1 cellular context compared by ENCODE assay signal in the genomic region with DNA sequence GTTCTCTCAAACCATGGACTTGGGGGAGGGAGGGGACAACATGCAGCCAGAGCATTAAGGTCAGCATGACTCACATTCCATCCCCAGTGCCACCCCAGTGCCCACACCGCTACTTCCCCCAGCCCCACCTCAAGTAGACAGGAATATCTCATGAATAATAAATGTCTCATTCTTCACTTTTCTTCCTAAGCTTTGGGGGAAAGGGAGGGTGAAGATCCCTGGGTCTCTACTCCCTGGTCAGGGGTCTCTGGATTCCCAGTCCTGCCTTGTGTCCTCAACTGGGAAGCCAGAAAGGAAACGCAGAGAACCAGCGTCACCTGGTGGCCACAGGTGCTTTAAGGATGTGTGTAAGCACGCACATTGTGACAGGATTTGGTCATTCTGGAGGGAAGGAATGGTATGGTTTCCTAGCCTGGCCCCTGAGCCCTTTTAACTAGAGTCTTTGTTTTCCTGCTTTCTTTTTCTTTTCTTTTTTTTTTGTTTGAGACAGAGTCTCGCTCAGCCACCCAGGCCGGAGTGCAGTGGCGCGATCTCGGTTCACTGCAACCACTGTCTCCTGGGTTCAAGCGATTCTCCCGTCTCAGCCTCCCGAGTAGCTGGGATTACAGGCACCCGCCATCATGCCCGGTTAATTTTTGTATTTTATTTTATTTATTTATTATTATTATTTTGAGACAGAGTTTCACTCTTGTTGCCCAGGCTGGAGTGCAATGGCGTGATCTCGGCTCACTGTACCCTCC.
A peak's percentile ranks its signal among the peaks of the same experiment; 100 is the strongest.
TF ChIP-seq lines count a peak whose summit lies in the region.

No MANE protein-coding gene starts in this region.

TF ChIP-seq in HepG2, 621 proteins besides CTCF, POLR2A, EP300 and RAD21 (continued from another document and continues in another):
- TF ChIP-seq, protein P1, sequence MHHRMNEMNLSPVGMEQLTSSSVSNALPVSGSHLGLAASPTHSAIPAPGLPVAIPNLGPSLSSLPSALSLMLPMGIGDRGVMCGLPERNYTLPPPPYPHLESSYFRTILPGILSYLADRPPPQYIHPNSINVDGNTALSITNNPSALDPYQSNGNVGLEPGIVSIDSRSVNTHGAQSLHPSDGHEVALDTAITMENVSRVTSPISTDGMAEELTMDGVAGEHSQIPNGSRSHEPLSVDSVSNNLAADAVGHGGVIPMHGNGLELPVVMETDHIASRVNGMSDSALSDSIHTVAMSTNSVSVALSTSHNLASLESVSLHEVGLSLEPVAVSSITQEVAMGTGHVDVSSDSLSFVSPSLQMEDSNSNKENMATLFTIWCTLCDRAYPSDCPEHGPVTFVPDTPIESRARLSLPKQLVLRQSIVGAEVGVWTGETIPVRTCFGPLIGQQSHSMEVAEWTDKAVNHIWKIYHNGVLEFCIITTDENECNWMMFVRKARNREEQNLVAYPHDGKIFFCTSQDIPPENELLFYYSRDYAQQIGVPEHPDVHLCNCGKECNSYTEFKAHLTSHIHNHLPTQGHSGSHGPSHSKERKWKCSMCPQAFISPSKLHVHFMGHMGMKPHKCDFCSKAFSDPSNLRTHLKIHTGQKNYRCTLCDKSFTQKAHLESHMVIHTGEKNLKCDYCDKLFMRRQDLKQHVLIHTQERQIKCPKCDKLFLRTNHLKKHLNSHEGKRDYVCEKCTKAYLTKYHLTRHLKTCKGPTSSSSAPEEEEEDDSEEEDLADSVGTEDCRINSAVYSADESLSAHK (CRISPR knock-in tag; IDR thresholded peaks at IDR 0.05; ENCODE audit: borderline replicate concordance), result no peak
- TF ChIP-seq CREB1 (IDR thresholded peaks at IDR 0.05) (peak; percentile 14; the same call in 1 of the 2 replicates), CREB1 (CRISPR knock-in tag; IDR thresholded peaks at IDR 0.05) (no peak), ZNF510 (CRISPR knock-in tag; IDR thresholded peaks at IDR 0.05; ENCODE audit: low read depth) (0 out of 2 replicates have a peak, but pooled peaks have one; percentile 43), NR2C2 (CRISPR knock-in tag; IDR thresholded peaks at IDR 0.05; ENCODE audit: borderline replicate concordance) (peak; percentile 52; the same call in 1 of the 2 replicates), HDAC2 (CRISPR knock-in tag; IDR thresholded peaks at IDR 0.05) (peak; percentile 40; the same call in 1 of the 2 replicates), SP4 (CRISPR knock-in tag; IDR thresholded peaks at IDR 0.05) (peak; percentile 39; the same call in 1 of the 2 replicates), ZNF605 (CRISPR knock-in tag; IDR thresholded peaks at IDR 0.05) (0 out of 2 replicates have a peak, but pooled peaks have one; percentile 26), ZSCAN30 (CRISPR knock-in tag; IDR thresholded peaks at IDR 0.05) (no peak), SMC3 (IDR thresholded peaks at IDR 0.05; ENCODE audit: low read length) (peak; percentile 95), PHF8 (CRISPR knock-in tag; IDR thresholded peaks at IDR 0.05) (0 out of 2 replicates have a peak, but pooled peaks have one; percentile 27), KLF16 (CRISPR knock-in tag; IDR thresholded peaks at IDR 0.05) (peak in 1 of 2 experiments; percentile 60; a peak in 1 of 4 replicates), ZNF225 (CRISPR knock-in tag; IDR thresholded peaks at IDR 0.05) (no peak), SIN3B (IDR thresholded peaks at IDR 0.05; ENCODE audit: low read length) (0 out of 2 replicates have a peak, but pooled peaks have one; percentile 24), SOX13 (IDR thresholded peaks at IDR 0.05) (no peak), SOX13 (CRISPR knock-in tag; conservative IDR thresholded peaks at IDR 0.05 in 1 of 2, IDR thresholded peaks at IDR 0.05 in 1 of 2) (peak in 1 of 2 experiments; percentile 21; a peak in 1 of 4 replicates), HOXA7 (CRISPR knock-in tag; IDR thresholded peaks at IDR 0.05) (no peak), JUNB (CRISPR knock-in tag; IDR thresholded peaks at IDR 0.05; ENCODE audit: borderline replicate concordance) (no peak), ZFY (CRISPR knock-in tag; IDR thresholded peaks at IDR 0.05) (peak; percentile 23; the same call in 1 of the 2 replicates), U2AF2 (IDR thresholded peaks at IDR 0.05; ENCODE audit: low read depth, low read length) (no peak), IRF2 (CRISPR knock-in tag; IDR thresholded peaks at IDR 0.05) (peak; percentile 33; the same call in 1 of the 2 replicates), DNMT1 (CRISPR knock-in tag; IDR thresholded peaks at IDR 0.05) (no peak), ZNF558 (CRISPR knock-in tag; IDR thresholded peaks at IDR 0.05; ENCODE audit: borderline replicate concordance) (no peak), REPIN1 (CRISPR knock-in tag; IDR thresholded peaks at IDR 0.05; ENCODE audit: borderline replicate concordance, low read depth) (peak; percentile 52; the same call in 1 of the 2 replicates), FOSL2 (CRISPR knock-in tag; IDR thresholded peaks at IDR 0.05) (peak; percentile 80), XBP1 (CRISPR knock-in tag; IDR thresholded peaks at IDR 0.05) (no peak)
- TF ChIP-seq, protein P2, sequence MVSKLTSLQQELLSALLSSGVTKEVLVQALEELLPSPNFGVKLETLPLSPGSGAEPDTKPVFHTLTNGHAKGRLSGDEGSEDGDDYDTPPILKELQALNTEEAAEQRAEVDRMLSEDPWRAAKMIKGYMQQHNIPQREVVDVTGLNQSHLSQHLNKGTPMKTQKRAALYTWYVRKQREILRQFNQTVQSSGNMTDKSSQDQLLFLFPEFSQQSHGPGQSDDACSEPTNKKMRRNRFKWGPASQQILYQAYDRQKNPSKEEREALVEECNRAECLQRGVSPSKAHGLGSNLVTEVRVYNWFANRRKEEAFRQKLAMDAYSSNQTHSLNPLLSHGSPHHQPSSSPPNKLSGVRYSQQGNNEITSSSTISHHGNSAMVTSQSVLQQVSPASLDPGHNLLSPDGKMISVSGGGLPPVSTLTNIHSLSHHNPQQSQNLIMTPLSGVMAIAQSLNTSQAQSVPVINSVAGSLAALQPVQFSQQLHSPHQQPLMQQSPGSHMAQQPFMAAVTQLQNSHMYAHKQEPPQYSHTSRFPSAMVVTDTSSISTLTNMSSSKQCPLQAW (CRISPR knock-in tag; IDR thresholded peaks at IDR 0.05), result peak; percentile 64; the same call in 1 of the 2 replicates
- TF ChIP-seq, protein P3, sequence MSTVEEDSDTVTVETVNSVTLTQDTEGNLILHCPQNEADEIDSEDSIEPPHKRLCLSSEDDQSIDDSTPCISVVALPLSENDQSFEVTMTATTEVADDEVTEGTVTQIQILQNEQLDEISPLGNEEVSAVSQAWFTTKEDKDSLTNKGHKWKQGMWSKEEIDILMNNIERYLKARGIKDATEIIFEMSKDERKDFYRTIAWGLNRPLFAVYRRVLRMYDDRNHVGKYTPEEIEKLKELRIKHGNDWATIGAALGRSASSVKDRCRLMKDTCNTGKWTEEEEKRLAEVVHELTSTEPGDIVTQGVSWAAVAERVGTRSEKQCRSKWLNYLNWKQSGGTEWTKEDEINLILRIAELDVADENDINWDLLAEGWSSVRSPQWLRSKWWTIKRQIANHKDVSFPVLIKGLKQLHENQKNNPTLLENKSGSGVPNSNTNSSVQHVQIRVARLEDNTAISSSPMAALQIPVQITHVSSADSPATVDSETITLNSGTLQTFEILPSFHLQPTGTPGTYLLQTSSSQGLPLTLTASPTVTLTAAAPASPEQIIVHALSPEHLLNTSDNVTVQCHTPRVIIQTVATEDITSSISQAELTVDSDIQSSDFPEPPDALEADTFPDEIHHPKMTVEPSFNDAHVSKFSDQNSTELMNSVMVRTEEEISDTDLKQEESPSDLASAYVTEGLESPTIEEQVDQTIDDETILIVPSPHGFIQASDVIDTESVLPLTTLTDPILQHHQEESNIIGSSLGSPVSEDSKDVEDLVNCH (CRISPR knock-in tag; IDR thresholded peaks at IDR 0.05), result no peak
- TF ChIP-seq, protein P4, sequence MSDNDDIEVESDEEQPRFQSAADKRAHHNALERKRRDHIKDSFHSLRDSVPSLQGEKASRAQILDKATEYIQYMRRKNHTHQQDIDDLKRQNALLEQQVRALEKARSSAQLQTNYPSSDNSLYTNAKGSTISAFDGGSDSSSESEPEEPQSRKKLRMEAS (IDR thresholded peaks at IDR 0.05), result peak; percentile 41; the same call in 1 of the 2 replicates
- TF ChIP-seq, protein P5, sequence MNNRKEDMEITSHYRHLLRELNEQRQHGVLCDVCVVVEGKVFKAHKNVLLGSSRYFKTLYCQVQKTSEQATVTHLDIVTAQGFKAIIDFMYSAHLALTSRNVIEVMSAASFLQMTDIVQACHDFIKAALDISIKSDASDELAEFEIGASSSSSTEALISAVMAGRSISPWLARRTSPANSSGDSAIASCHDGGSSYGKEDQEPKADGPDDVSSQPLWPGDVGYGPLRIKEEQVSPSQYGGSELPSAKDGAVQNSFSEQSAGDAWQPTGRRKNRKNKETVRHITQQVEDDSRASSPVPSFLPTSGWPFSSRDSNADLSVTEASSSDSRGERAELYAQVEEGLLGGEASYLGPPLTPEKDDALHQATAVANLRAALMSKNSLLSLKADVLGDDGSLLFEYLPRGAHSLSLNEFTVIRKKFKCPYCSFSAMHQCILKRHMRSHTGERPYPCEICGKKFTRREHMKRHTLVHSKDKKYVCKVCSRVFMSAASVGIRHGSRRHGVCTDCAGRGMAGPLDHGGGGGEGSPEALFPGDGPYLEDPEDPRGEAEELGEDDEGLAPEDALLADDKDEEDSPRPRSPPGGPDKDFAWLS (CRISPR knock-in tag; IDR thresholded peaks at IDR 0.05; ENCODE audit: borderline replicate concordance), result no peak
- TF ChIP-seq, protein P6, sequence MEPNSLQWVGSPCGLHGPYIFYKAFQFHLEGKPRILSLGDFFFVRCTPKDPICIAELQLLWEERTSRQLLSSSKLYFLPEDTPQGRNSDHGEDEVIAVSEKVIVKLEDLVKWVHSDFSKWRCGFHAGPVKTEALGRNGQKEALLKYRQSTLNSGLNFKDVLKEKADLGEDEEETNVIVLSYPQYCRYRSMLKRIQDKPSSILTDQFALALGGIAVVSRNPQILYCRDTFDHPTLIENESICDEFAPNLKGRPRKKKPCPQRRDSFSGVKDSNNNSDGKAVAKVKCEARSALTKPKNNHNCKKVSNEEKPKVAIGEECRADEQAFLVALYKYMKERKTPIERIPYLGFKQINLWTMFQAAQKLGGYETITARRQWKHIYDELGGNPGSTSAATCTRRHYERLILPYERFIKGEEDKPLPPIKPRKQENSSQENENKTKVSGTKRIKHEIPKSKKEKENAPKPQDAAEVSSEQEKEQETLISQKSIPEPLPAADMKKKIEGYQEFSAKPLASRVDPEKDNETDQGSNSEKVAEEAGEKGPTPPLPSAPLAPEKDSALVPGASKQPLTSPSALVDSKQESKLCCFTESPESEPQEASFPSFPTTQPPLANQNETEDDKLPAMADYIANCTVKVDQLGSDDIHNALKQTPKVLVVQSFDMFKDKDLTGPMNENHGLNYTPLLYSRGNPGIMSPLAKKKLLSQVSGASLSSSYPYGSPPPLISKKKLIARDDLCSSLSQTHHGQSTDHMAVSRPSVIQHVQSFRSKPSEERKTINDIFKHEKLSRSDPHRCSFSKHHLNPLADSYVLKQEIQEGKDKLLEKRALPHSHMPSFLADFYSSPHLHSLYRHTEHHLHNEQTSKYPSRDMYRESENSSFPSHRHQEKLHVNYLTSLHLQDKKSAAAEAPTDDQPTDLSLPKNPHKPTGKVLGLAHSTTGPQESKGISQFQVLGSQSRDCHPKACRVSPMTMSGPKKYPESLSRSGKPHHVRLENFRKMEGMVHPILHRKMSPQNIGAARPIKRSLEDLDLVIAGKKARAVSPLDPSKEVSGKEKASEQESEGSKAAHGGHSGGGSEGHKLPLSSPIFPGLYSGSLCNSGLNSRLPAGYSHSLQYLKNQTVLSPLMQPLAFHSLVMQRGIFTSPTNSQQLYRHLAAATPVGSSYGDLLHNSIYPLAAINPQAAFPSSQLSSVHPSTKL (CRISPR knock-in tag; IDR thresholded peaks at IDR 0.05), result peak; percentile 26
- TF ChIP-seq, protein P7, sequence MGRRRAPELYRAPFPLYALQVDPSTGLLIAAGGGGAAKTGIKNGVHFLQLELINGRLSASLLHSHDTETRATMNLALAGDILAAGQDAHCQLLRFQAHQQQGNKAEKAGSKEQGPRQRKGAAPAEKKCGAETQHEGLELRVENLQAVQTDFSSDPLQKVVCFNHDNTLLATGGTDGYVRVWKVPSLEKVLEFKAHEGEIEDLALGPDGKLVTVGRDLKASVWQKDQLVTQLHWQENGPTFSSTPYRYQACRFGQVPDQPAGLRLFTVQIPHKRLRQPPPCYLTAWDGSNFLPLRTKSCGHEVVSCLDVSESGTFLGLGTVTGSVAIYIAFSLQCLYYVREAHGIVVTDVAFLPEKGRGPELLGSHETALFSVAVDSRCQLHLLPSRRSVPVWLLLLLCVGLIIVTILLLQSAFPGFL (CRISPR knock-in tag; IDR thresholded peaks at IDR 0.05), result no peak
- TF ChIP-seq, protein P8, sequence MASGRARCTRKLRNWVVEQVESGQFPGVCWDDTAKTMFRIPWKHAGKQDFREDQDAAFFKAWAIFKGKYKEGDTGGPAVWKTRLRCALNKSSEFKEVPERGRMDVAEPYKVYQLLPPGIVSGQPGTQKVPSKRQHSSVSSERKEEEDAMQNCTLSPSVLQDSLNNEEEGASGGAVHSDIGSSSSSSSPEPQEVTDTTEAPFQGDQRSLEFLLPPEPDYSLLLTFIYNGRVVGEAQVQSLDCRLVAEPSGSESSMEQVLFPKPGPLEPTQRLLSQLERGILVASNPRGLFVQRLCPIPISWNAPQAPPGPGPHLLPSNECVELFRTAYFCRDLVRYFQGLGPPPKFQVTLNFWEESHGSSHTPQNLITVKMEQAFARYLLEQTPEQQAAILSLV (CRISPR knock-in tag; IDR thresholded peaks at IDR 0.05; ENCODE audit: borderline replicate concordance), result no peak
- TF ChIP-seq, protein P9, sequence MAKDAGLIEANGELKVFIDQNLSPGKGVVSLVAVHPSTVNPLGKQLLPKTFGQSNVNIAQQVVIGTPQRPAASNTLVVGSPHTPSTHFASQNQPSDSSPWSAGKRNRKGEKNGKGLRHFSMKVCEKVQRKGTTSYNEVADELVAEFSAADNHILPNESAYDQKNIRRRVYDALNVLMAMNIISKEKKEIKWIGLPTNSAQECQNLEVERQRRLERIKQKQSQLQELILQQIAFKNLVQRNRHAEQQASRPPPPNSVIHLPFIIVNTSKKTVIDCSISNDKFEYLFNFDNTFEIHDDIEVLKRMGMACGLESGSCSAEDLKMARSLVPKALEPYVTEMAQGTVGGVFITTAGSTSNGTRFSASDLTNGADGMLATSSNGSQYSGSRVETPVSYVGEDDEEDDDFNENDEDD (CRISPR knock-in tag; IDR thresholded peaks at IDR 0.05; ENCODE audit: borderline replicate concordance), result peak; percentile 22; the same call in 1 of the 2 replicates
- TF ChIP-seq, protein P10, sequence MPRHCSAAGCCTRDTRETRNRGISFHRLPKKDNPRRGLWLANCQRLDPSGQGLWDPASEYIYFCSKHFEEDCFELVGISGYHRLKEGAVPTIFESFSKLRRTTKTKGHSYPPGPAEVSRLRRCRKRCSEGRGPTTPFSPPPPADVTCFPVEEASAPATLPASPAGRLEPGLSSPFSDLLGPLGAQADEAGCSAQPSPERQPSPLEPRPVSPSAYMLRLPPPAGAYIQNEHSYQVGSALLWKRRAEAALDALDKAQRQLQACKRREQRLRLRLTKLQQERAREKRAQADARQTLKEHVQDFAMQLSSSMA (CRISPR knock-in tag; IDR thresholded peaks at IDR 0.05), result no peak
- TF ChIP-seq, protein P11, sequence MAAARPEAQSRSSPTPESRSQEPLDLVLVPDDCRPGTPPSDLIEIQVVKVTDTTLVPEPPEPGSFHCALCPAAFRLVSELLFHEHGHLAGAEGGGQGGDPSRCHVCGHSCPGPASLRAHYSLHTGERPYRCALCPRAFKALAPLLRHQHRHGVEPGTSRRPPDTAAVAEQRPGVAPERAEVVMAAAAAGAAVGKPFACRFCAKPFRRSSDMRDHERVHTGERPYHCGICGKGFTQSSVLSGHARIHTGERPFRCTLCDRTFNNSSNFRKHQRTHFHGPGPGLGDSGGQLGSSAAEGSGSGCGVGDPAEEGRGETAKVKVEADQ (CRISPR knock-in tag; IDR thresholded peaks at IDR 0.05; ENCODE audit: borderline replicate concordance), result 0 out of 2 replicates have a peak, but pooled peaks have one; percentile 68
